Comparison of ENCODE assay signal across 13 cellular contexts in genomic region chr6:42774201-42774600, GRCh38. TPM values are rescaled to one million over a fixed set of nuclear protein-coding genes. Genes with fewer than 3 reads are reported as not detected.
DNase-seq lines count a peak whose midpoint lies in the region; ATAC-seq and TF ChIP-seq lines count a peak whose summit lies in the region.
"Had no signal": no experiment of that assay in that cellular context is flagged by ENCODE, and none has a peak within 500 bp of the region (broad histone marks: within the 10 kb centered on the region; RNA-seq: fewer than 3 reads in every experiment).

No MANE protein-coding gene starts in this region.

- intact Hi-C loops in activated T-helper 1 cell treated with anti-CD3 and anti-CD28 coated beads, Interleukin-12 subunit alpha, Interleukin-12 subunit beta, Interleukin-2, Interleukin-4 antibody, amounts not matched to agents 30 ng/mL and 10 ng/mL and 1 ng/mL, durations not matched to agents 14 hours and 24 hours and 36 hours (cut with micrococcal nuclease): loop anchor here (2.0 to 10.0 kb wide), 5 partner anchors 38 to 1351 kb away; partner anchors contain the start of genes MRPL14, POLH, PPP2R5D and TMEM63B
- intact Hi-C loops in transverse colon (cut with DNase I; ENCODE audit: low total_unique reads): no loop called here

- 71 to 89% methylated on average over 4 of the region's 4 CpGs for WGBS in transverse colon (ENCODE audit: low coverage in 1 of 2), 2 donors

- H3K27me3 Mint-ChIP-seq in activated T-cell treated with anti-CD3 and anti-CD28 coated beads, Interleukin-2, amount 50 U/mL, for 24 hours: no peaks in the 10 kb centered on the region
- H3K27me3 Mint-ChIP-seq in activated T-helper 1 cell treated with anti-CD3 and anti-CD28 coated beads, Interleukin-12 subunit alpha, Interleukin-12 subunit beta, Interleukin-2, Interleukin-4 antibody, amounts not matched to agents 30 ng/mL and 10 ng/mL and 1 ng/mL, durations not matched to agents 14 hours and 24 hours and 36 hours (ENCODE audit: insufficient read depth): no peaks in the 10 kb centered on the region

- H3K27ac ChIP-seq in muscle layer of duodenum (ENCODE audit: low read length) (peak overlapping the region; percentile 70), transverse colon (peak overlapping the region; percentile 63 to 75 (median 71))

- TF ChIP-seq CTCF in transverse colon (IDR thresholded peaks at IDR 0.05): no peak

- no peaks in the 10 kb centered on the region for H3K9me3 ChIP-seq in muscle layer of duodenum (ENCODE audit: control insufficient read depth in 1 of 2, low read length in 2 of 2)
- no peaks in the 10 kb centered on the region for H3K9me3 ChIP-seq in transverse colon

- peaks cover 77% of the 10 kb centered on the region for H3K4me1 Mint-ChIP-seq in activated T-cell treated with anti-CD3 and anti-CD28 coated beads, Interleukin-2, amount 50 U/mL, for 24 hours (ENCODE audit: low read depth)
- peaks cover 74% of the 10 kb centered on the region for H3K4me1 Mint-ChIP-seq in activated T-helper 1 cell treated with anti-CD3 and anti-CD28 coated beads, Interleukin-12 subunit alpha, Interleukin-12 subunit beta, Interleukin-2, Interleukin-4 antibody, amounts not matched to agents 30 ng/mL and 10 ng/mL and 1 ng/mL, durations not matched to agents 14 hours and 24 hours and 36 hours (ENCODE audit: low read depth)

- H3K27me3 ChIP-seq in muscle layer of duodenum (ENCODE audit: low read depth, low read length) (no peaks in the 10 kb centered on the region), transverse colon (no peaks in the 10 kb centered on the region)

- H3K36me3 Mint-ChIP-seq in activated T-cell treated with anti-CD3 and anti-CD28 coated beads, Interleukin-2, amount 50 U/mL, for 24 hours (ENCODE audit: low read depth): peaks cover 7% of the 10 kb centered on the region
- H3K36me3 Mint-ChIP-seq in activated T-helper 1 cell treated with anti-CD3 and anti-CD28 coated beads, Interleukin-12 subunit alpha, Interleukin-12 subunit beta, Interleukin-2, Interleukin-4 antibody, amounts not matched to agents 30 ng/mL and 10 ng/mL and 1 ng/mL, durations not matched to agents 14 hours and 24 hours and 36 hours (ENCODE audit: low read depth): peaks cover 7% of the 10 kb centered on the region

- H3K36me3 ChIP-seq in muscle layer of duodenum (ENCODE audit: control insufficient read depth in 1 of 2, insufficient read depth in 2 of 2, low read length in 2 of 2) (no peaks in the 10 kb centered on the region), transverse colon (no peaks in the 10 kb centered on the region)

- H3K27ac Mint-ChIP-seq in activated T-cell treated with anti-CD3 and anti-CD28 coated beads, Interleukin-2, amount 50 U/mL, for 24 hours: peak overlapping the region; percentile 93
- peak overlapping the region; percentile 91 for H3K27ac Mint-ChIP-seq in activated T-helper 1 cell treated with anti-CD3 and anti-CD28 coated beads, Interleukin-12 subunit alpha, Interleukin-12 subunit beta, Interleukin-2, Interleukin-4 antibody, amounts not matched to agents 30 ng/mL and 10 ng/mL and 1 ng/mL, durations not matched to agents 14 hours and 24 hours and 36 hours

- DNase-seq in activated T-cell treated with anti-CD3 and anti-CD28 coated beads, Interleukin-2, amount 50 U/mL, for 24 hours: peak; percentile 48
- DNase-seq in activated T-cell treated with anti-CD3 and anti-CD28 coated beads, Interleukin-2, amount 50 U/mL, for 1 hour: no peak
- no peak for DNase-seq in activated T-helper 1 cell treated with anti-CD3 and anti-CD28 coated beads, Interleukin-12 subunit alpha, Interleukin-12 subunit beta, Interleukin-2, Interleukin-4 antibody, amounts not matched to agents 30 ng/mL and 10 ng/mL and 1 ng/mL, durations not matched to agents 14 hours and 24 hours and 36 hours (ENCODE audit: low spot score)
- DNase-seq in transverse colon (no peak), NCI-H526 treated with DMSO at 0.1 percent for 48 hours (lab: John Stamatoyannopoulos, UW) (no peak), SIG-M5 treated with dmso at 0.1 percent for 504 hours (lab: John Stamatoyannopoulos, UW; ENCODE audit: unreplicated experiment) (no peak)
- DNase-seq: DMS79, kidney, NCI-H2107, SHP77 had no signal

- no peak for ATAC-seq in GM18861 (IDR thresholded peaks at IDR 0.05; ENCODE audit: unreplicated experiment)

- TF ChIP-seq POLR2A in transverse colon (IDR thresholded peaks at IDR 0.05): no peak

- H3K4me3 Mint-ChIP-seq in activated T-cell treated with anti-CD3 and anti-CD28 coated beads, Interleukin-2, amount 50 U/mL, for 24 hours: peak overlapping the region; percentile 76
- peak overlapping the region; percentile 80 for H3K4me3 Mint-ChIP-seq in activated T-helper 1 cell treated with anti-CD3 and anti-CD28 coated beads, Interleukin-12 subunit alpha, Interleukin-12 subunit beta, Interleukin-2, Interleukin-4 antibody, amounts not matched to agents 30 ng/mL and 10 ng/mL and 1 ng/mL, durations not matched to agents 14 hours and 24 hours and 36 hours

- H3K4me1 ChIP-seq in muscle layer of duodenum (ENCODE audit: control insufficient read depth in 1 of 2, insufficient read depth in 2 of 2, low read length in 2 of 2): peaks cover 0 to 4% of the 10 kb centered on the region in 2 donors
- H3K4me1 ChIP-seq in transverse colon: peaks cover 13 to 53% (median 32%) of the 10 kb centered on the region in 4 donors

- no peaks in the 10 kb centered on the region for H3K9me3 Mint-ChIP-seq in activated T-cell treated with anti-CD3 and anti-CD28 coated beads, Interleukin-2, amount 50 U/mL, for 24 hours
- H3K9me3 Mint-ChIP-seq in activated T-helper 1 cell treated with anti-CD3 and anti-CD28 coated beads, Interleukin-12 subunit alpha, Interleukin-12 subunit beta, Interleukin-2, Interleukin-4 antibody, amounts not matched to agents 30 ng/mL and 10 ng/mL and 1 ng/mL, durations not matched to agents 14 hours and 24 hours and 36 hours: no peaks in the 10 kb centered on the region

- in situ Hi-C loops in transverse colon (cut with MboI; ENCODE audit: low pct_ligation_motif_present in 1 of 4, low pct_unique_long_range_greater_than_20kb in 1 of 4, low sequenced_read_pairs in 3 of 4): no loop called here

- no peak for TF ChIP-seq EP300 in transverse colon (IDR thresholded peaks at IDR 0.05; ENCODE audit: low read depth)

- H3K4me3 ChIP-seq in muscle layer of duodenum (ENCODE audit: low read depth in 1 of 2, low read length in 2 of 2) (no peak overlapping the region), transverse colon (no peak overlapping the region)

RNA-seq across cellular contexts. Expression of gene BICRAL, which starts 7.7 kb away (rescaled TPM):
- total RNA-seq in activated T-helper 1 cell treated with anti-CD3 and anti-CD28 coated beads, Interleukin-12 subunit alpha, Interleukin-12 subunit beta, Interleukin-2, Interleukin-4 antibody, amounts not matched to agents 30 ng/mL and 10 ng/mL and 1 ng/mL, durations not matched to agents 14 hours and 24 hours and 36 hours: 14.1 and 14.2 TPM in 2 replicates
- 10 to 100 TPM; 14.7 to 34.8 (median 21.5) TPM for total RNA-seq in transverse colon

RNA-seq across cellular contexts. Expression of gene TBCC, which starts 28.3 kb away (rescaled TPM):
- 20.1 and 22.3 TPM in 2 replicates for total RNA-seq in activated T-helper 1 cell treated with anti-CD3 and anti-CD28 coated beads, Interleukin-12 subunit alpha, Interleukin-12 subunit beta, Interleukin-2, Interleukin-4 antibody, amounts not matched to agents 30 ng/mL and 10 ng/mL and 1 ng/mL, durations not matched to agents 14 hours and 24 hours and 36 hours
- total RNA-seq in transverse colon: 10 to 100 TPM in 3 of 4 donors, 1 to 10 TPM in 1; 5.2 to 43.3 (median 27.3) TPM

RNA-seq across cellular contexts. Expression of gene PRPH2, which starts 51.8 kb away (rescaled TPM):
- not detected in 2 replicates for total RNA-seq in activated T-helper 1 cell treated with anti-CD3 and anti-CD28 coated beads, Interleukin-12 subunit alpha, Interleukin-12 subunit beta, Interleukin-2, Interleukin-4 antibody, amounts not matched to agents 30 ng/mL and 10 ng/mL and 1 ng/mL, durations not matched to agents 14 hours and 24 hours and 36 hours
- 1 to 10 TPM in 1 of 4 donors, under 1 TPM in 2, not detected in 1; 0.27 to 1.1 (median 0.32) TPM for total RNA-seq in transverse colon
- total RNA-seq: bronchial epithelial cell had no signal
